In the genomic region with DNA sequence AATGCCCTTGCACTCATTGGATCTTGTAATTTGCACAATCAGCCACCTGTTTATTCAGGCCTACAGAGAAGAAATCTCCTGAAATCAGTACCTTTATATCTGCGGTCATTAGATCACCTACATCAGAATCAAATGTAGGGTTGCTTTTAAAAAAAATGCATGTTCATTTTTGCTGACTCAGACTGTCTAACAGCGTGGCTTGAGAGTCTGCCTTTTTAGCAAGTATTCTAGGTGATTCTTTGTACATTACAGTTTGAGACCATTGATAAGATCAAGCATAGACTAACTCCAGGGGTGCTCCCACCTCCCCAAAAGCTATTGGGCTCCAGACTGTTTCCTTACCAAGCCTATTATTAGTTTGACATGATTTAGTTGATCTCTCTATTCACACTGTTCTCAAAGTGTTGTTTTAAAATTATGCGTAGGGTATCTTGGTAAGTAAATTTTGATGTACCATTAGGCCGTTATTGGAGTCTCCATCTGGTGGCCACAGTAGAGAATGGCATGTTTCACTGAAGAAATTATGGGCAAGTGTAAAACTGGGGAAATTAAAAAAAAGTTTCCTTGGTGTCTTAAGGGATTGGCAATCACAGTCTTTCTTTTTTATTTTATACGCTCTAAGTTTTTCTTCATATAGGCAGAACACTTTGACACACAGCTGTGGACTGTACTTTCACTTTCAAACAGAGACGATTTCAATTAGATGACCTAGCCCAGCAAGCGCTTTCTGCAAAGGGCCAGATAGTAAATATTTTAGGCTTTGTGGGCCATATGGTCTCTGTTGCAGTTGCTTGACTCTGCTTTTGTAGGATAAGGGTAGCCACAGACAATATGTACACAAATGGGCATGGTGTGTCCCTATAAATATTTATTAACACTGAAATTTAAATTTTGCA, we compare ENCODE assay signal across 8 cellular contexts. TPM values are rescaled to one million over a fixed set of nuclear protein-coding genes. Genes with fewer than 3 reads are reported as not detected.
DNase-seq lines count a peak whose midpoint lies in the region; ATAC-seq and TF ChIP-seq lines count a peak whose summit lies in the region.

No MANE protein-coding gene starts in this region.

- H3K9me3 ChIP-seq in HAP-1 = no peaks in the 10 kb centered on the region
- H3K9me3 ChIP-seq in SK-N-SH = no peaks in the 10 kb centered on the region
- H3K9me3 ChIP-seq in prostate gland = no peaks in the 10 kb centered on the region

- TF ChIP-seq CTCF in SK-N-SH (IDR thresholded peaks at IDR 0.05) (peak; percentile 90), fibroblast of mammary gland (conservative IDR thresholded peaks at IDR 0.05; ENCODE audit: control insufficient read depth, insufficient read depth, low read depth, low read length) (peak; percentile 71), prostate gland (IDR thresholded peaks at IDR 0.05) (peak; percentile 14 to 63 (median 44))

- WGBS in SK-N-SH (ENCODE audit: low lambda C conversion rate) = 31% methylated on average over 7 of the region's 7 CpGs
- WGBS in prostate gland = 55% methylated on average over 7 of the region's 7 CpGs

- H3K36me3 ChIP-seq in HAP-1 (replicated peaks) = no peaks in the 10 kb centered on the region
- no peaks in the 10 kb centered on the region for H3K36me3 ChIP-seq in SK-N-SH (replicated peaks in 1 of 2; ENCODE audit: control insufficient read depth in 1 of 2, insufficient read depth in 2 of 2, low read length in 1 of 2)
- no peaks in the 10 kb centered on the region for H3K36me3 ChIP-seq in prostate gland

- H3K9me2 ChIP-seq in SK-N-SH = no peaks in the 10 kb centered on the region

- H3K79me2 ChIP-seq in SK-N-SH (ENCODE audit: insufficient read depth) = no peaks in the 10 kb centered on the region

- H3K4me3 ChIP-seq in HAP-1 (no peak overlapping the region), SK-N-SH (ENCODE audit: low read depth in 2 of 2, low read length in 1 of 2) (no peak overlapping the region), fibroblast of mammary gland (ENCODE audit: control insufficient read depth, low read depth, low read length) (no peak overlapping the region), prostate gland (no peak overlapping the region)

- TF ChIP-seq RAD21 in SK-N-SH (IDR thresholded peaks at IDR 0.05; ENCODE audit: low read length) = peak; percentile 65

- ATAC-seq in HG02970 (IDR thresholded peaks at IDR 0.05; ENCODE audit: low FRiP score, unreplicated experiment) (no peak), GM19455 (IDR thresholded peaks at IDR 0.05; ENCODE audit: unreplicated experiment) (no peak)

- DNase-seq in NOMO-1 (lab: John Stamatoyannopoulos, UW; ENCODE audit: unreplicated experiment in 2 of 2) (peak; percentile 37 to 41), NOMO-1 treated with DMSO at 0.1 percent for 48 hours (lab: John Stamatoyannopoulos, UW; ENCODE audit: unreplicated experiment) (no peak), HAP-1 (ENCODE audit: low spot score in 2 of 2) (peak; percentile 47 to 50), SK-N-SH (peak; percentile 42), fibroblast of mammary gland (ENCODE audit: low read depth) (peak; percentile 57), prostate gland (ENCODE audit: low spot score) (peak; percentile 4)

- POLR2A ChIA-PET in SK-N-SH (lab: Yijun Ruan, JAX) = no interaction called here

- peaks cover 5% of the 10 kb centered on the region for H3K27me3 ChIP-seq in HAP-1 (ENCODE audit: low read depth)
- H3K27me3 ChIP-seq in SK-N-SH (ENCODE audit: insufficient read depth) = no peaks in the 10 kb centered on the region; the same call in 1 of the 2 replicates
- no peaks in the 10 kb centered on the region for H3K27me3 ChIP-seq in prostate gland (replicated peaks; ENCODE audit: insufficient read depth)

- in situ Hi-C loops in HAP-1 (cut with MboI; ENCODE audit: low sequenced_read_pairs) = no loop called here

- CTCF ChIA-PET in SK-N-SH (lab: Yijun Ruan, JAX) = interaction anchor here (0.6 to 3.3 kb wide), 15 partner anchors 8 to 576 kb away, joined by 3 to 11 read pairs (median 4); no protein-coding TSS in a partner anchor

- H3K4me1 ChIP-seq in HAP-1 (no peaks in the 10 kb centered on the region; the same call in 1 of the 2 replicates), SK-N-SH (ENCODE audit: control insufficient read depth in 1 of 2, insufficient read depth in 2 of 2, low read depth in 1 of 2, low read length in 1 of 2) (no peaks in the 10 kb centered on the region), prostate gland (replicated peaks) (no peaks in the 10 kb centered on the region)

- H2AFZ ChIP-seq in SK-N-SH (ENCODE audit: low read depth) = no peak overlapping the region

- H4K20me1 ChIP-seq in SK-N-SH (ENCODE audit: insufficient read depth) = no peaks in the 10 kb centered on the region

- TF ChIP-seq POLR2A in prostate gland (IDR thresholded peaks at IDR 0.05) = no peak

- no peaks in the 10 kb centered on the region for H3F3A ChIP-seq in SK-N-SH (replicated peaks; ENCODE audit: insufficient read depth)

- TF ChIP-seq EP300 in SK-N-SH (IDR thresholded peaks at IDR 0.05; ENCODE audit: borderline replicate concordance in 1 of 2, low read depth in 1 of 2, low read length in 1 of 2) = no peak

- H3K27ac ChIP-seq in SK-N-SH (ENCODE audit: low read depth in 2 of 2, low read length in 1 of 2) (no peak overlapping the region), prostate gland (no peak overlapping the region)

- H3K4me2 ChIP-seq in SK-N-SH = no peak overlapping the region

- no peak overlapping the region for H3K9ac ChIP-seq in SK-N-SH

- intact Hi-C loops in prostate gland (cut with DNase I) = loop anchor here (2.0 to 5.0 kb wide), 2 partner anchors 48 to 190 kb away; no protein-coding TSS in a partner anchor

TF ChIP-seq in SK-N-SH, 30 proteins besides CTCF, POLR2A, EP300 and RAD21:
- TF ChIP-seq GATA2 (CRISPR knock-in tag; IDR thresholded peaks at IDR 0.05) (no peak), TEAD4 (IDR thresholded peaks at IDR 0.05; ENCODE audit: borderline replicate concordance, insufficient read depth) (no peak), MXI1 (IDR thresholded peaks at IDR 0.05; ENCODE audit: low read depth, low read length) (no peak), GABPA (IDR thresholded peaks at IDR 0.05; ENCODE audit: low read depth) (no peak), SMC3 (IDR thresholded peaks at IDR 0.05; ENCODE audit: low read depth, low read length) (peak; percentile 73), FOSL2 (IDR thresholded peaks at IDR 0.05; ENCODE audit: borderline replicate concordance, low read depth) (no peak), NFIC (IDR thresholded peaks at IDR 0.05; ENCODE audit: borderline replicate concordance) (no peak)

RNA-seq across cellular contexts. Expression of gene MSL3, which starts 33.7 kb away (rescaled TPM):
- polyA plus RNA-seq in SK-N-SH (2012; rRNA removed) = 21.8 and 30.1 TPM in 2 replicates
- polyA plus RNA-seq in SK-N-SH (2012; cell fraction: cytosol; rRNA removed) = 18.6 and 19.2 TPM in 2 replicates
- 78.8 and 93.3 TPM in 2 replicates for polyA plus RNA-seq in SK-N-SH (2012; cell fraction: nucleus; rRNA removed)
- total RNA-seq in prostate gland = 10 to 100 TPM; 13.4 to 34.8 TPM

RNA-seq across cellular contexts. Expression of gene ARHGAP6, which starts 58.6 kb away (rescaled TPM):
- 0.16 and 0.29 TPM in 2 replicates for polyA plus RNA-seq in SK-N-SH (2012; rRNA removed)
- 0.22 and 0.23 TPM in 2 replicates for polyA plus RNA-seq in SK-N-SH (2012; cell fraction: cytosol; rRNA removed)
- polyA plus RNA-seq in SK-N-SH (2012; cell fraction: nucleus; rRNA removed) = 0.35 and 0.41 TPM in 2 replicates
- 10 to 100 TPM; 72.6 to 73.7 TPM for total RNA-seq in prostate gland
